7 cellular contexts compared by ENCODE assay signal in genomic region chr2:112056626-112056987, GRCh38. TPM values are rescaled to one million over a fixed set of nuclear protein-coding genes. Genes with fewer than 3 reads are reported as not detected.
ATAC-seq lines count a peak whose summit lies in the region.

No MANE protein-coding gene starts in this region.

- H3K9ac ChIP-seq in HUES6 (ENCODE audit: low read length) (peak overlapping the region; percentile 82), iPS-20b (ENCODE audit: low read depth, low read length) (peak overlapping the region; percentile 79; the same call in 1 of the 2 replicates), stomach smooth muscle (ENCODE audit: low read length in 2 of 2) (peak overlapping the region in 1 of 2 donors; percentile 76)

- H3K27me3 ChIP-seq in HUES6 (ENCODE audit: control insufficient read depth, insufficient read depth, low read length) (no peaks in the 10 kb centered on the region), iPS-20b (ENCODE audit: insufficient read depth, low read length) (no peaks in the 10 kb centered on the region; the same call in 1 of the 2 replicates), stomach smooth muscle (ENCODE audit: control insufficient read depth in 1 of 2, insufficient read depth in 2 of 2, low read length in 2 of 2) (no peaks in the 10 kb centered on the region)

- peaks cover 3% of the 10 kb centered on the region; the same call in 1 of the 2 replicates for H3K36me3 ChIP-seq in HUES6 (ENCODE audit: control insufficient read depth, insufficient read depth, low read length)
- H3K36me3 ChIP-seq in iPS-20b (ENCODE audit: insufficient read depth, low read depth, low read length) = peaks cover 2% of the 10 kb centered on the region; the same call in 1 of the 2 replicates
- H3K36me3 ChIP-seq in stomach smooth muscle (ENCODE audit: control insufficient read depth in 2 of 2, insufficient read depth in 2 of 2, low read length in 2 of 2) = no peaks in the 10 kb centered on the region

- H3K27ac ChIP-seq in HUES6 (ENCODE audit: low read depth, low read length) = no peak overlapping the region
- H3K27ac ChIP-seq in iPS-20b (ENCODE audit: low read length) = no peak overlapping the region
- H3K27ac ChIP-seq in stomach smooth muscle (ENCODE audit: low read length) = peak overlapping the region; percentile 90

- no peaks in the 10 kb centered on the region for H3K9me3 ChIP-seq in HUES6 (ENCODE audit: control insufficient read depth, insufficient read depth, low read depth, low read length)
- H3K9me3 ChIP-seq in iPS-20b (ENCODE audit: insufficient read depth, low read depth, low read length) = no peaks in the 10 kb centered on the region
- no peaks in the 10 kb centered on the region for H3K9me3 ChIP-seq in stomach smooth muscle (ENCODE audit: control insufficient read depth in 2 of 2, low read length in 2 of 2)

- peaks cover 43% of the 10 kb centered on the region for H3K36me3 Mint-ChIP-seq in activated T-helper 17 cell treated with anti-CD3 and anti-CD28 coated beads, Interleukin-2, amount 50 U/mL, for 72 hours (ENCODE audit: low read depth)

- peak overlapping the region; percentile 93 for H3K4me3 Mint-ChIP-seq in activated T-helper 17 cell treated with anti-CD3 and anti-CD28 coated beads, Interleukin-2, amount 50 U/mL, for 72 hours

- no peaks in the 10 kb centered on the region for H3K27me3 Mint-ChIP-seq in activated T-helper 17 cell treated with anti-CD3 and anti-CD28 coated beads, Interleukin-2, amount 50 U/mL, for 72 hours

- H3K4me1 Mint-ChIP-seq in activated T-helper 17 cell treated with anti-CD3 and anti-CD28 coated beads, Interleukin-2, amount 50 U/mL, for 72 hours = peaks cover 29% of the 10 kb centered on the region

- peak overlapping the region; percentile 89 for H3K27ac Mint-ChIP-seq in activated T-helper 17 cell treated with anti-CD3 and anti-CD28 coated beads, Interleukin-2, amount 50 U/mL, for 72 hours

- ATAC-seq in activated T-helper 17 cell treated with anti-CD3 and anti-CD28 coated beads, Interleukin-2, amount 50 U/mL, for 72 hours (replicated peaks) = no peak
- ATAC-seq in HG02938 (IDR thresholded peaks at IDR 0.05; ENCODE audit: unreplicated experiment) = no peak
- no peak for ATAC-seq in HG03280 (IDR thresholded peaks at IDR 0.05; ENCODE audit: unreplicated experiment)
- no peak for ATAC-seq in GM19328 (IDR thresholded peaks at IDR 0.05; ENCODE audit: unreplicated experiment)

- no peaks in the 10 kb centered on the region for H3K9me3 Mint-ChIP-seq in activated T-helper 17 cell treated with anti-CD3 and anti-CD28 coated beads, Interleukin-2, amount 50 U/mL, for 72 hours

- H3K4me1 ChIP-seq in HUES6 (ENCODE audit: control insufficient read depth, insufficient read depth, low read length) = peaks cover 11% of the 10 kb centered on the region; the same call in 1 of the 2 replicates
- H3K4me1 ChIP-seq in iPS-20b (ENCODE audit: insufficient read depth, low read length) = peaks cover 12% of the 10 kb centered on the region
- peaks cover 9% of the 10 kb centered on the region for H3K4me1 ChIP-seq in stomach smooth muscle (ENCODE audit: control insufficient read depth, insufficient read depth, low read length)

- H3K4me3 ChIP-seq in HUES6 (ENCODE audit: low read depth, low read length) (peak overlapping the region; percentile 98), iPS-20b (ENCODE audit: low read length) (peak overlapping the region; percentile 81), stomach smooth muscle (ENCODE audit: low read length in 2 of 2) (peak overlapping the region; percentile 87 to 90)

RNA-seq across cellular contexts. Expression of gene TMEM87B, which starts 1.5 kb away (rescaled TPM):
- 10 to 100 TPM; 19.9 to 27.7 TPM for total RNA-seq in activated T-helper 17 cell treated with anti-CD3 and anti-CD28 coated beads, Interleukin-2, amount 50 U/mL, for 72 hours
